Comparison of ENCODE assay signal across 34 cellular contexts in the genomic region with DNA sequence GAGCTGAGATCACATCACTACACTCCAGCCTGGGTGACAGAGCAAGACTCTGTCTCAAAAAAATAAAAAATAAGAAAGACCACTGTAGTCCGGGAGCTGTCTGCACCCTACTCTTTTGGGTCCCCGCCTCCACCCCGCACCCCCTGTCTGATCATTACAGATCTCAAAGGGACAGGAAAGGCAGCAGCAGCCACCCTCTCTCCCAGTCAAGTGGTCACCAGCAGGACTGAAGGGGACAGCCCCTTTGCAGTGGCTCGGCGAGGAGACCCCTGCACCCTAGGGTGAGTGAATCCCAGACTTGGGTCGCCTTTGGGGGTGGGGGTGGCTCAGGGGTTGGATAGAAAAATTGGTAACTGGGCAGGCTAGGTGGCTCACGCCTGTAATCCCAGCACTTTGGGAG. TPM values are rescaled to one million over a fixed set of nuclear protein-coding genes. Genes with fewer than 3 reads are reported as not detected.
"Had no signal": no experiment of that assay in that cellular context is flagged by ENCODE, and none has a peak within 500 bp of the region (broad histone marks: within the 10 kb centered on the region; RNA-seq: fewer than 3 reads in every experiment).

No MANE protein-coding gene starts in this region.

- H3K9me3 ChIP-seq: ascending aorta had no signal

- H3K36me3 ChIP-seq: ascending aorta, cardiac muscle cell had no signal

- H3K4me3 ChIP-seq: ascending aorta, cardiac muscle cell had no signal

- FAIRE-seq: bronchial epithelial cell, TTC549 had no signal

- DNase-seq: activated CD4-positive, alpha-beta memory T cell treated with anti-CD3 and anti-CD28 coated beads for 36 hours; activated CD4-positive, alpha-beta T cell treated with anti-CD3 and anti-CD28 coated beads for 4 hours; activated CD4-positive, alpha-beta T cell treated with anti-CD3 and anti-CD28 coated beads, Interleukin-2, amount 10 ng/mL, durations not matched to agents 24 days and 14 days; activated CD4-positive, alpha-beta T cell treated with anti-CD3 and anti-CD28 coated beads, Interleukin-2, amount 50 U/mL, for 1 hour; activated CD4-positive, alpha-beta T cell treated with anti-CD3 and anti-CD28 coated beads, Interleukin-2, amount 50 U/mL, for 4 hours; activated CD4-positive, CD25-positive, alpha-beta regulatory T cell; activated CD4-positive, CD25-positive, alpha-beta regulatory T cell treated with anti-CD3 and anti-CD28 coated beads, Interleukin-2, amount 50 U/mL, for 72 hours; activated CD8-positive, alpha-beta memory T cell treated with anti-CD3 and anti-CD28 coated beads, Interleukin-2, amount 50 U/mL, for 4 hours; activated CD8-positive, alpha-beta T cell treated with anti-CD3 and anti-CD28 coated beads for 36 hours; activated gamma-delta T cell treated with Interleukin-2 at 50 U/mL for 16 hours; activated naive CD4-positive, alpha-beta T cell; activated naive CD4-positive, alpha-beta T cell treated with anti-CD3 and anti-CD28 coated beads for 36 hours; activated naive CD4-positive, alpha-beta T cell treated with anti-CD3 and anti-CD28 coated beads, Interleukin-2, amount 50 U/mL, for 16 hours; activated naive CD8-positive, alpha-beta T cell treated with anti-CD3 and anti-CD28 coated beads for 36 hours; activated T-cell treated with anti-CD3 and anti-CD28 coated beads for 4 hours; activated T-cell treated with anti-CD3 and anti-CD28 coated beads, Interleukin-2, amount 50 U/mL, for 1 hour; activated T-cell treated with anti-CD3 and anti-CD28 coated beads, Interleukin-2, amount 50 U/mL, for 4 hours; activated T-cell treated with anti-CD3 and anti-CD28 coated beads, Interleukin-2, amount 50 U/mL, for 72 hours; amygdala; anterior cingulate cortex; caudate nucleus; cerebellar nuclear complex; T-helper 1 cell; T-helper 2 cell; T-helper 9 cell had no signal

- H3K27ac ChIP-seq: ascending aorta, cardiac muscle cell, VCaP had no signal

- ATAC-seq: activated CD8-positive, alpha-beta T cell treated with anti-CD3 and anti-CD28 coated beads for 36 hours; activated naive CD4-positive, alpha-beta T cell treated with anti-CD3 and anti-CD28 coated beads, Interleukin-2, amount 50 U/mL, for 72 hours; activated T-cell treated with anti-CD3 and anti-CD28 coated beads, Interleukin-2, amount 50 U/mL, for 4 hours; activated T-cell treated with anti-CD3 and anti-CD28 coated beads, Interleukin-2, amount 50 U/mL, for 72 hours; activated T-helper 17 cell treated with anti-CD3 and anti-CD28 coated beads, Interleukin-2, amount 50 U/mL, for 72 hours had no signal

RNA-seq across cellular contexts. Expression of a gene that starts 12.5 kb away (rescaled TPM):
- total RNA-seq: activated CD4-positive, alpha-beta T cell treated with anti-CD3 and anti-CD28 coated beads, Interleukin-2, amount 10 ng/mL, durations not matched to agents 24 days and 14 days; activated T-helper 1 cell treated with anti-CD3 and anti-CD28 coated beads, Interleukin-12 subunit alpha, Interleukin-12 subunit beta, Interleukin-2, Interleukin-4 antibody, amounts not matched to agents 30 ng/mL and 10 ng/mL and 1 ng/mL, durations not matched to agents 14 hours and 24 hours and 36 hours; ascending aorta; bronchial epithelial cell; chondrocyte had no signal
